In the genomic region with DNA sequence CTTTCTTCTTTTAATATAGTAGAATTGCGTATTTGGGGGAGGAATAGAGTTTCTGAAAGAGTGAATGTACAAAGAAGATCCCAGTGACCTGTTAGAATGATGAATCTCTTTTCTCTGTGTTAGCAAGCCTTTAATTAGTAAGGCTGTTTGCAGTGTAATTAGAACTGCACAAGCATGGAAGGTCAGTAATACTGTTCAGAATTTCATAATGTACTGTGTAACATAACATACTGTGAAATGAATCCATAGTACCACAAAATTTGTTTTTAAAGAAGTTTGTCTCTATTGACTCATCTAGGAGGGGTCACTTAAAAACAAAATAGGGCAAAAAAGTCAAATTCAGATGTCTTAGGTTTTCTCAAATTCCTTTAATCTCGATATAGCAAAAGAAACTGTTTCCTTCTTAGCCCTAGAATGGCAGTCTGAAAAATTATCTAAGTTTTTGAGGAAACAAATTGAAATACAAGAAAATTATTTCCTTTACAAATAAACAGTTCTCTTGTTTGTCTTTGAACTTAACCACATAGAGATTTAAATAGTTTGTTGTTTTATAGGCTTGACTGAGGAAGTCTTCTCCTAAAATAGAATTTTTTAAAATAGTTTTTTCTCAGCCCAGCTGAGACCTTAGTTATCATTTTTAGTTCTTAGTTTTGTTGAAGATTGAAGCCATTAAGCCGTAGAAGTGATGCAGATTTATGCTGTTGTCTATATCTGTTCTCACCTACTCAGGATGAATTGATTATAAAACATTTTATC, we compare ENCODE assay signal across 21 cellular contexts. TPM values are rescaled to one million over a fixed set of nuclear protein-coding genes. Genes with fewer than 3 reads are reported as not detected.
DNase-seq lines count a peak whose midpoint lies in the region; ATAC-seq and TF ChIP-seq lines count a peak whose summit lies in the region.
"Had no signal": no experiment of that assay in that cellular context is flagged by ENCODE, and none has a peak within 500 bp of the region (broad histone marks: within the 10 kb centered on the region; RNA-seq: fewer than 3 reads in every experiment).

No MANE protein-coding gene starts in this region.

- H3K36me3 ChIP-seq in ACC112 (ENCODE audit: insufficient read depth, low read length): no peaks in the 10 kb centered on the region
- no peaks in the 10 kb centered on the region for H3K36me3 ChIP-seq in PC-3 (ENCODE audit: low read depth, low read length)
- H3K36me3 ChIP-seq in ovary: no peaks in the 10 kb centered on the region

- H3K9me3 ChIP-seq in PC-3 (ENCODE audit: low read length): no peaks in the 10 kb centered on the region
- no peaks in the 10 kb centered on the region for H3K9me3 ChIP-seq in right cardiac atrium (ENCODE audit: control insufficient read depth, low read length)
- H3K9me3 ChIP-seq in ovary: no peaks in the 10 kb centered on the region
- H3K9me3 ChIP-seq: A549, mucosa of descending colon had no signal

- POLR2A ChIA-PET in PC-3 (lab: Charles Lee; ENCODE audit: unreplicated experiment): interaction anchor here (0.6 to 1.1 kb wide), 2 partner anchors 13 to 661 kb away, joined by 3 to 4 read pairs; no protein-coding TSS in a partner anchor

- H3K79me2 ChIP-seq in ACC112 (ENCODE audit: control insufficient read depth, insufficient read depth, low read length, unreplicated experiment) (peaks cover 4% of the 10 kb centered on the region), PC-3 (ENCODE audit: low read length) (peaks cover 65% of the 10 kb centered on the region)

- no peaks in the 10 kb centered on the region for H3K27me3 Mint-ChIP-seq in naive B cell
- H3K27me3 Mint-ChIP-seq: activated CD4-positive, alpha-beta memory T cell treated with anti-CD3 and anti-CD28 coated beads, Interleukin-2, amount 10 ng/mL, durations not matched to agents 7 days and 5 days had no signal

- H3K9me2 ChIP-seq in PC-3 (replicated peaks; ENCODE audit: low read length): no peaks in the 10 kb centered on the region

- no peak for TF ChIP-seq CTCF in PC-3 (conservative IDR thresholded peaks at IDR 0.05; ENCODE audit: low read depth, low read length)
- no peak for TF ChIP-seq CTCF in ovary (IDR thresholded peaks at IDR 0.05)

- no peak for DNase-seq in PC-3
- no peak for DNase-seq in naive B cell
- no peak for DNase-seq in right cardiac atrium
- no peak for DNase-seq in ovary
- DNase-seq: activated CD4-positive, alpha-beta memory T cell treated with anti-CD3 and anti-CD28 coated beads, Interleukin-2, amount 10 ng/mL, durations not matched to agents 7 days and 5 days; activated T-cell treated with anti-CD3 and anti-CD28 coated beads for 4 hours; GDM1; immature natural killer cell; left ventricle myocardium superior; mucosa of descending colon; NCI-H2107; NCI-H510A; SHP77; stimulated activated CD4-positive, alpha-beta T cell treated with anti-CD3 and anti-CD28 coated beads, Interleukin-12 subunit alpha, Interleukin-12 subunit beta, amount 100 ng/mL, for 4 hours had no signal

- peak overlapping the region; percentile 61 to 89 (median 76) for H3K4me3 Mint-ChIP-seq in naive B cell
- H3K4me3 Mint-ChIP-seq: activated CD4-positive, alpha-beta memory T cell treated with anti-CD3 and anti-CD28 coated beads, Interleukin-2, amount 10 ng/mL, durations not matched to agents 7 days and 5 days; immature natural killer cell; T-helper 1 cell treated with Interleukin-12 subunit alpha and Interleukin-12 subunit beta and Interleukin-4 antibody, amounts not matched to agents 30 μg/mL and 1 μg/mL, for 36 hours had no signal

- TF ChIP-seq EP300 in ovary (IDR thresholded peaks at IDR 0.05): no peak

- no peaks in the 10 kb centered on the region for H4K20me1 ChIP-seq in PC-3 (ENCODE audit: low read length)

- no TSS peak for BruUV-seq in PC-3 (replicated peaks; lab: Mats Ljungman, UMichigan)

- peaks cover 46 to 87% (median 67%) of the 10 kb centered on the region in 3 donors for H3K4me1 Mint-ChIP-seq in naive B cell

- H3F3A ChIP-seq in PC-3 (ENCODE audit: low read length, unreplicated experiment): no peaks in the 10 kb centered on the region

- no peak overlapping the region for H3K9ac ChIP-seq in PC-3 (ENCODE audit: low read length)

- peak overlapping the region; percentile 50 for H3K27ac ChIP-seq in ACC112 (ENCODE audit: low read depth, low read length)
- no peak overlapping the region for H3K27ac ChIP-seq in PC-3 (ENCODE audit: low read length)
- H3K27ac ChIP-seq in right cardiac atrium (ENCODE audit: low read length): no peak overlapping the region
- H3K27ac ChIP-seq in ovary: no peak overlapping the region
- H3K27ac ChIP-seq: A549, C4-2B had no signal

- H3K9me3 Mint-ChIP-seq in naive B cell: no peaks in the 10 kb centered on the region
- H3K9me3 Mint-ChIP-seq: activated CD4-positive, alpha-beta memory T cell treated with anti-CD3 and anti-CD28 coated beads, Interleukin-2, amount 10 ng/mL, durations not matched to agents 7 days and 5 days; immature natural killer cell; T-helper 1 cell treated with Interleukin-12 subunit alpha and Interleukin-12 subunit beta and Interleukin-4 antibody, amounts not matched to agents 30 μg/mL and 1 μg/mL, for 36 hours had no signal

- intact Hi-C loops in PC-3 (cut with micrococcal nuclease) (no loop called here), right cardiac atrium (cut with DNase I) (no loop called here), ovary (cut with DNase I) (no loop called here)

- 71% methylated on average over 3 of the region's 3 CpGs for WGBS in right cardiac atrium
- WGBS in ovary, 3 donors: 28 to 50% (median 38%) methylated on average over 3 of the region's 3 CpGs

- H3K4me2 ChIP-seq in PC-3 (ENCODE audit: low read length): no peak overlapping the region
- H3K4me2 ChIP-seq: A549 had no signal

- no peak overlapping the region for H2AFZ ChIP-seq in ACC112 (ENCODE audit: low read length, unreplicated experiment)
- no peak overlapping the region for H2AFZ ChIP-seq in PC-3 (ENCODE audit: low read length)

- H3K27me3 ChIP-seq in ACC112 (ENCODE audit: insufficient read depth, low read length) (no peaks in the 10 kb centered on the region), PC-3 (ENCODE audit: low read length) (no peaks in the 10 kb centered on the region), right cardiac atrium (ENCODE audit: control insufficient read depth, insufficient read depth) (no peaks in the 10 kb centered on the region), ovary (no peaks in the 10 kb centered on the region)

- TF ChIP-seq POLR2A in ovary (IDR thresholded peaks at IDR 0.05): no peak

- H3K36me3 Mint-ChIP-seq in naive B cell: no peaks in the 10 kb centered on the region

- CTCF ChIA-PET in PC-3 (lab: Charles Lee): no interaction called here

- H3K27ac Mint-ChIP-seq in naive B cell: peak overlapping the region; percentile 80 to 97 (median 94)
- H3K27ac Mint-ChIP-seq: activated CD4-positive, alpha-beta memory T cell treated with anti-CD3 and anti-CD28 coated beads, Interleukin-2, amount 10 ng/mL, durations not matched to agents 7 days and 5 days; immature natural killer cell; T-helper 1 cell treated with Interleukin-12 subunit alpha and Interleukin-12 subunit beta and Interleukin-4 antibody, amounts not matched to agents 30 μg/mL and 1 μg/mL, for 36 hours had no signal

- H3K4me1 ChIP-seq in ACC112 (ENCODE audit: control insufficient read depth, insufficient read depth, low read length, unreplicated experiment) (peaks cover 28% of the 10 kb centered on the region), PC-3 (ENCODE audit: insufficient read depth, low read length) (peaks cover 15% of the 10 kb centered on the region), right cardiac atrium (ENCODE audit: control insufficient read depth, insufficient read depth, low read length) (no peaks in the 10 kb centered on the region), ovary (ENCODE audit: insufficient read depth) (no peaks in the 10 kb centered on the region)

- ATAC-seq in GM19351 (IDR thresholded peaks at IDR 0.05; ENCODE audit: unreplicated experiment): peak; percentile 49
- ATAC-seq in PC-3: peak; percentile 51
- no peak for ATAC-seq in naive B cell (ENCODE audit: low read depth in 2 of 2)
- ATAC-seq in HG02938 (IDR thresholded peaks at IDR 0.05; ENCODE audit: unreplicated experiment): no peak
- no peak for ATAC-seq in right cardiac atrium
- no peak for ATAC-seq in HG03097 (IDR thresholded peaks at IDR 0.05; ENCODE audit: low FRiP score, unreplicated experiment)
- ATAC-seq: A549, left ventricle myocardium superior, mucosa of descending colon had no signal

- H3K4me3 ChIP-seq in ACC112 (ENCODE audit: low read depth, low read length): no peak overlapping the region
- H3K4me3 ChIP-seq in PC-3 (ENCODE audit: low read length): no peak overlapping the region
- H3K4me3 ChIP-seq in right cardiac atrium (ENCODE audit: low read length): no peak overlapping the region
- H3K4me3 ChIP-seq in ovary: no peak overlapping the region
- H3K4me3 ChIP-seq: A549, mucosa of descending colon had no signal

RNA-seq across cellular contexts. Expression of a gene that starts 12.5 kb away (rescaled TPM):
- total RNA-seq in PC-3 (2014; rRNA removed): 221 and 256 TPM in 2 replicates
- 100 to 1,000 TPM; 240 to 379 (median 288) TPM for polyA plus RNA-seq in naive B cell (ENCODE audit: low read depth in 6 of 6)
- total RNA-seq in right cardiac atrium: 10 to 100 TPM; 34.5 to 42.2 (median 40.3) TPM
- 41.0 TPM for polyA plus RNA-seq in right cardiac atrium
- total RNA-seq in ovary: 10 to 100 TPM; 10.9 to 20.4 (median 12.2) TPM
- polyA plus RNA-seq in ovary: 10 to 100 TPM in 1 of 2 donors, 1 to 10 TPM in 1; 9.4 to 14.5 TPM

RNA-seq across cellular contexts. Expression of a gene that starts 12.9 kb away (rescaled TPM):
- total RNA-seq in PC-3 (2014; rRNA removed) (129 and 165 TPM in 2 replicates), right cardiac atrium (10 to 100 TPM; 23.3 to 29.5 (median 27.4) TPM), ovary (10 to 100 TPM; 17.6 to 37.9 (median 29.6) TPM)
- polyA plus RNA-seq in naive B cell (ENCODE audit: low read depth in 6 of 6) (10 to 100 TPM; 28.8 to 40.8 (median 32.9) TPM), right cardiac atrium (12.6 TPM), ovary (10 to 100 TPM; 12.0 to 37.6 TPM)

Comparison
In these comparisons a context has a peak if more than half of its experiments do, and no peak if none do; other contexts are left out.
1. ATAC-seq: peak in GM19351 (single experiment) and PC-3 (single experiment); none in naive B cell (0 of 2), HG02938 (single experiment), right cardiac atrium (0 of 2) and HG03097 (single experiment).